In the genomic region with DNA sequence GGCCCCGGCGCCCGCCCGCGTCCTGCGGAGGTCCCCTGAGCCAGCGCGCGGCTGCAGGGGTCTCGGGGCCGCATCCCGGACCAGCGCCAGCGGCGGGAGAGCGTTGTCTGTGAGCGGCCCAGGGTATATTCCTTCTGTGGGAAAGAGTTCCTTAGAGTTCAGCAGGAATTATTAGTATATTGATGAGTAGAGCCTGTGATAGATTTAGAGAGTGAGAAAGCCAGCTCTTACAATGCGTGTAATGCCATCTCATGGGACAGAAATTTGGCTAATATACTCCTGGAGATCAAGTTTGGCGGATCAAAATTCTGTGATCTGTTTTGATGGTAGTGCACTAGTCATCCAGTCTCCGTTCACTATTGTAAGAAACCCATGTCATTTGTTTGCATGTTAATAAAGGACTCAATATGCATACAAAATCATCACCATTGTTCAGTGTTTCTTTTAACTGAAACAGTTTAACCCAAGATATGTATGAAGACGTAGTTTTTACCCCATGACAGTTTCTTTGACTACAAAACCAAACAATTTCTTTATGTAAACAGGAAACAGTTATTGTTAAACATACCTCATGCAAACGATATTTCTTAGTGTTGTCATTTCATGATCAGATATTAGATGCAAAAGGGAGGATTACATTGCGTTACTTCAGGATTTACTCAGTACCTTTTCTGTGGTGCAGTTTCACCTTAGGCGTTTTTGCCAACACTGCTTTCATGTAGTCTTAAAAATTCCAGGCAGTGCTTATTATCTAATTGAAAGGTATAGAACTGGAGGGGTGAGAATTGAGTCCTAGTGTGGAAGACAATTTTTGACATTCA, we compare ENCODE assay signal across 8 cellular contexts. TPM values are rescaled to one million over a fixed set of nuclear protein-coding genes. Genes with fewer than 3 reads are reported as not detected.
DNase-seq lines count a peak whose midpoint lies in the region; ATAC-seq and TF ChIP-seq lines count a peak whose summit lies in the region.

No MANE protein-coding gene starts in this region.

- peak overlapping the region; percentile 75 for H3K4me2 ChIP-seq in trophoblast cell (ENCODE audit: low read length)

- H3K36me3 ChIP-seq in esophagus muscularis mucosa (no peaks in the 10 kb centered on the region), trophoblast cell (ENCODE audit: control insufficient read depth in 1 of 2, insufficient read depth in 2 of 2, low read length in 2 of 2) (peaks cover 6 to 7% of the 10 kb centered on the region in 2 experiments)

- peak overlapping the region; percentile 64 for H2BK5ac ChIP-seq in trophoblast cell (ENCODE audit: low read depth, low read length, poor library complexity)

- H3K4me1 ChIP-seq in esophagus muscularis mucosa (peaks cover 0 to 31% (median 19%) of the 10 kb centered on the region in 4 donors), trophoblast cell (ENCODE audit: control insufficient read depth in 1 of 2, insufficient read depth in 2 of 2, low read length in 2 of 2) (peaks cover 10% of the 10 kb centered on the region in 2 experiments)

- H3K4ac ChIP-seq in trophoblast cell (ENCODE audit: low read depth, low read length) = peak overlapping the region; percentile 84

- H3K4me3 ChIP-seq in GM08714 (ENCODE audit: low read length) (peak overlapping the region; percentile 80; the same call in 1 of the 2 replicates), esophagus muscularis mucosa (peak overlapping the region; percentile 85 to 97 (median 92)), trophoblast cell (ENCODE audit: low read depth, low read length) (peak overlapping the region; percentile 83)

- WGBS in esophagus muscularis mucosa = 12% methylated on average over 18 of the region's 24 CpGs
- no CpG with 5 or more reads among the region's 24 CpGs for WGBS in trophoblast cell (ENCODE audit: extremely low coverage, insufficient coverage, insufficient read length)

- H3K79me2 ChIP-seq in trophoblast cell (ENCODE audit: control insufficient read depth, insufficient read depth, low read length, poor library complexity) = peaks cover 10% of the 10 kb centered on the region

- intact Hi-C loops in esophagus muscularis mucosa (cut with DNase I) = loop anchor here (2.0 to 5.0 kb wide), 2 partner anchors 113 to 292 kb away; no protein-coding TSS in a partner anchor

- H2AFZ ChIP-seq in trophoblast cell (ENCODE audit: insufficient read depth, low read length, poor library complexity) = peak overlapping the region; percentile 50

- TF ChIP-seq EP300 in esophagus muscularis mucosa (IDR thresholded peaks at IDR 0.05) = no peak

- DNase-seq in NCI-H69 (lab: John Stamatoyannopoulos, UW) (peak; percentile 33), esophagus muscularis mucosa (ENCODE audit: extremely low spot score) (no peak), trophoblast cell (no peak), UCSD-AML1 (lab: John Stamatoyannopoulos, UW; ENCODE audit: unreplicated experiment) (no peak)
- no peak for DNase-seq in stimulated activated CD4-positive, alpha-beta T cell treated with anti-CD3 and anti-CD28 coated beads, Interleukin-1b, Interleukin-23, amount 100 ng/mL, for 48 hours

- peak overlapping the region; percentile 13 for H2BK120ac ChIP-seq in trophoblast cell (ENCODE audit: insufficient read depth, low read length, poor library complexity)

- H2BK12ac ChIP-seq in trophoblast cell (ENCODE audit: low read length) = no peak overlapping the region

- peak overlapping the region; percentile 95 for H3K18ac ChIP-seq in trophoblast cell (ENCODE audit: low read length)

- H2AK5ac ChIP-seq in trophoblast cell (ENCODE audit: low read length) = no peak overlapping the region

- TF ChIP-seq CTCF in esophagus muscularis mucosa (IDR thresholded peaks at IDR 0.05) = no peak

- no peak for ATAC-seq in GM21619 (IDR thresholded peaks at IDR 0.05; ENCODE audit: unreplicated experiment)
- no peak for ATAC-seq in HG03097 (IDR thresholded peaks at IDR 0.05; ENCODE audit: low FRiP score, unreplicated experiment)

- peaks cover 11% of the 10 kb centered on the region for H3K79me1 ChIP-seq in trophoblast cell (ENCODE audit: low read length)

- no peak overlapping the region for H4K91ac ChIP-seq in trophoblast cell (ENCODE audit: low read depth, low read length)

- H3K9ac ChIP-seq in trophoblast cell (ENCODE audit: low read length) = peak overlapping the region; percentile 43

- H4K12ac ChIP-seq in trophoblast cell (ENCODE audit: low read depth, low read length) = no peak overlapping the region

- H4K8ac ChIP-seq in trophoblast cell (ENCODE audit: low read depth, low read length) = no peak overlapping the region

- no peak overlapping the region for H3K23ac ChIP-seq in trophoblast cell (ENCODE audit: low read length)

- H3K27me3 ChIP-seq in esophagus muscularis mucosa (peaks cover 0 to 3% (median 0%) of the 10 kb centered on the region in 4 donors), trophoblast cell (ENCODE audit: insufficient read depth, low read length) (no peaks in the 10 kb centered on the region)

- peak overlapping the region; percentile 85 to 95 (median 88) for H3K27ac ChIP-seq in esophagus muscularis mucosa (replicated peaks in 1 of 4)
- H3K27ac ChIP-seq in trophoblast cell (ENCODE audit: low read depth, low read length) = peak overlapping the region; percentile 12

- H3K9me3 ChIP-seq in esophagus muscularis mucosa (no peaks in the 10 kb centered on the region), trophoblast cell (ENCODE audit: insufficient read depth, low read depth, low read length) (no peaks in the 10 kb centered on the region)

- no peak for TF ChIP-seq POLR2A in esophagus muscularis mucosa (IDR thresholded peaks at IDR 0.05; ENCODE audit: low read depth)

- peak overlapping the region; percentile 32 for H3K14ac ChIP-seq in trophoblast cell (ENCODE audit: low read length)

RNA-seq across cellular contexts. Expression of gene TNFRSF19, which starts 9.9 kb away (rescaled TPM):
- total RNA-seq in esophagus muscularis mucosa = 1 to 10 TPM; 3.2 to 5.6 (median 5.0) TPM
- polyA plus RNA-seq in trophoblast cell (2013) = 85.2 and 86.7 TPM in 2 replicates
